Comparison of ENCODE assay signal across 14 cellular contexts in the genomic region with DNA sequence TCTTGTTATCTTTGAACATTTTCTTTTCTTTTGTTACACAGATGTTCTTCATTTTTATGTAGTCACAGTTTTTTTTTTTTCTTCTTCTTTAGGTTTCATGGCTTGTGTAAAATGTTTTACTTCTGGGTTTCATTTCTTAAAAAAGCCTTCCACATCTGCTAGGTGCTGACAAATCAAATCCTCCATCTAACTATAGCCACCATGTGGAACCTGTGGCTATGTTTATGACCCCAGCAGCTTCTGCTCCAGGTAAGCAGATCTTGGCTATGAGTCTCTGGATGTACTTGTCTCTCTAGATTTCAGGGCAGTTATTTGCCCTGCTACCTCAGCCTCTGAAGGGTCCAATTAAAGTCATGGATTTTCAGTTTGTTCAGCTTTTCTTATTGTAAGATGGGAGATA. TPM values are rescaled to one million over a fixed set of nuclear protein-coding genes. Genes with fewer than 3 reads are reported as not detected.
DNase-seq lines count a peak whose midpoint lies in the region; ATAC-seq lines count a peak whose summit lies in the region.
"Had no signal": no experiment of that assay in that cellular context is flagged by ENCODE, and none has a peak within 500 bp of the region (broad histone marks: within the 10 kb centered on the region; RNA-seq: fewer than 3 reads in every experiment).

No MANE protein-coding gene starts in this region.

- ATAC-seq in GM18858 (IDR thresholded peaks at IDR 0.05; ENCODE audit: unreplicated experiment) (peak; percentile 75), GM21390 (IDR thresholded peaks at IDR 0.05; ENCODE audit: unreplicated experiment) (peak; percentile 87), HG02938 (IDR thresholded peaks at IDR 0.05; ENCODE audit: unreplicated experiment) (peak; percentile 63), HG03558 (IDR thresholded peaks at IDR 0.05; ENCODE audit: extremely low read depth, unreplicated experiment) (peak; percentile 79)
- ATAC-seq: Right ventricle myocardium inferior had no signal

- H3K4me3 ChIP-seq in H7 (ENCODE audit: insufficient read depth, low read depth, low read length), result no peak overlapping the region

- no peaks in the 10 kb centered on the region for H3K27me3 ChIP-seq in H7 (ENCODE audit: control insufficient read depth, insufficient read depth, low read length)

- DNase-seq in C1 segment of cervical spinal cord (lab: John Stamatoyannopoulos, UW), result no peak
- DNase-seq in H7, result no peak
- no peak for DNase-seq in ecto neural progenitor cell (ENCODE audit: low spot score)
- DNase-seq in SKM-1 treated with dmso at 0.1 percent for 144 hours (lab: John Stamatoyannopoulos, UW; ENCODE audit: unreplicated experiment), result no peak
- DNase-seq: activated CD8-positive, alpha-beta memory T cell treated with anti-CD3 and anti-CD28 coated beads, Interleukin-2, amount 50 U/mL, for 4 hours; NCI-H1417 treated with DMSO at 0.1 percent for 48 hours; NCI-H748 treated with DMSO at 0.1 percent for 48 hours; stimulated activated CD4-positive, alpha-beta T cell treated with anti-CD3 and anti-CD28 coated beads, Interleukin-2, amount 100 ng/mL, for 48 hours; stimulated activated naive CD4-positive, alpha-beta T cell treated with Interleukin-2 at 50 U/mL for 16 hours had no signal

- H3K36me3 ChIP-seq in H7 (replicated peaks; ENCODE audit: control insufficient read depth, insufficient read depth, low read length), result no peaks in the 10 kb centered on the region

RNA-seq across cellular contexts. Expression of gene OXSM, which starts 44.5 kb away (rescaled TPM):
- 6.6 and 7.3 TPM in 2 replicates for total RNA-seq in H7 (2014; rRNA removed; shearing (Covaris generic))

RNA-seq across cellular contexts. Expression of gene NGLY1, which starts 51.1 kb away (rescaled TPM):
- total RNA-seq in H7 (2014; rRNA removed; shearing (Covaris generic)), result 29.8 and 38.6 TPM in 2 replicates
